ENCODE assay signal across 16 cellular contexts in the genomic region with DNA sequence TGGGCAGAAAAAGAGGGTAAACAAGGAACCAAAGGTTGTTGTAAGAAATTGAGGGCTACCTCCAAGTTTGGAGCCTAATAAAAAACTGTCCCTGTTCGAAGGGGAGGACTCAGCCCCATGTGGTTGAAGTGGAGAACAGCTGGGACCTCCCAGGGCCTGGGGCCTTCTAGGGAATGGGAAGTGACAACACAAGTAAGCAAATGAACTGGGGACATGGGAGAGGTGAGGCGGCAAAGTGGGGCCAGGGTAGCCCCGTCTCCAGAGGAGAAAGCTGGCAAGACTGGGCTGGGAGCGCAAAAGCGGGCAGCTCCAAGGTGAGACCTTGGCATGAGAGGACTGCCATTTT.
DNase-seq lines count a peak whose midpoint lies in the region; TF ChIP-seq lines count a peak whose summit lies in the region.
"Had no signal": no experiment of that assay in that cellular context is flagged by ENCODE, and none has a peak within 500 bp of the region (broad histone marks: within the 10 kb centered on the region; RNA-seq: fewer than 3 reads in every experiment).

No MANE protein-coding gene starts in this region.

- H3K27ac ChIP-seq in AG04450 (ENCODE audit: low read depth, low read length): peak overlapping the region; percentile 21
- peak overlapping the region; percentile 83 for H3K27ac ChIP-seq in SJCRH30
- no peak overlapping the region for H3K27ac ChIP-seq in RWPE1
- H3K27ac ChIP-seq: BLaER1 treated with 17β-estradiol and CSF1 and Interleukin-3, amounts not matched to agents 10 nM and 100 nM had no signal

- H3K27ac Mint-ChIP-seq in glutamatergic neuron (ENCODE audit: unreplicated experiment): peak overlapping the region; percentile 82
- H3K27ac Mint-ChIP-seq in osteocyte (ENCODE audit: unreplicated experiment): peak overlapping the region; percentile 44

- H3K4me3 Mint-ChIP-seq in glutamatergic neuron (ENCODE audit: unreplicated experiment) (peak overlapping the region; percentile 34), osteocyte (ENCODE audit: unreplicated experiment) (no peak overlapping the region)

- CTCF ChIA-PET in AG04450 (lab: Charles Lee): interaction anchor here (0.5 to 1.3 kb wide), 3 partner anchors 49 to 974 kb away, joined by 3 read pairs; no protein-coding TSS in a partner anchor
- CTCF ChIA-PET in RWPE1 (lab: Yijun Ruan, JAX): interaction anchor here (0.6 kb wide), 1 partner anchor 10 kb away, joined by 3 read pairs; no protein-coding TSS in a partner anchor

- H3K27me3 ChIP-seq in AG04450 (ENCODE audit: control insufficient read depth, insufficient read depth, low read length): no peaks in the 10 kb centered on the region
- H3K27me3 ChIP-seq in SJCRH30: no peaks in the 10 kb centered on the region
- H3K27me3 ChIP-seq: BLaER1 treated with 17β-estradiol and CSF1 and Interleukin-3, amounts not matched to agents 10 nM and 100 nM had no signal

- H3K36me3 ChIP-seq in SJCRH30: no peaks in the 10 kb centered on the region
- H3K36me3 ChIP-seq: BLaER1 treated with 17β-estradiol and CSF1 and Interleukin-3, amounts not matched to agents 10 nM and 100 nM had no signal

- DNase-seq in AG04450 (ENCODE audit: low read depth, low spot score): no peak
- DNase-seq in SJCRH30: peak; percentile 81 to 85
- DNase-seq in glutamatergic neuron: no peak
- DNase-seq in osteocyte (ENCODE audit: extremely low spot score, unreplicated experiment): no peak
- no peak for DNase-seq in RWPE1 (ENCODE audit: low spot score)
- no peak for DNase-seq in GM03348 (ENCODE audit: low spot score)
- DNase-seq in NCI-H226: no peak
- DNase-seq in ecto neural progenitor cell (ENCODE audit: low spot score): no peak
- DNase-seq: GF-D8, KBM-7, NCI-H1436, NCI-H2029 treated with DMSO at 0.1 percent for 48 hours, NCI-H2171 treated with DMSO at 0.1 percent for 48 hours, NCI-H510A, SHP77 treated with DMSO at 0.1 percent for 48 hours had no signal

- H3K9me3 Mint-ChIP-seq in glutamatergic neuron (ENCODE audit: unreplicated experiment): peaks cover 8% of the 10 kb centered on the region
- H3K9me3 Mint-ChIP-seq in osteocyte (ENCODE audit: unreplicated experiment): no peaks in the 10 kb centered on the region

- TF ChIP-seq CTCF in AG04450 (IDR thresholded peaks at IDR 0.05; ENCODE audit: low read depth, low read length) (no peak), glutamatergic neuron (IDR thresholded peaks at IDR 0.05; ENCODE audit: partially characterized antibody, unreplicated experiment) (no peak), osteocyte (IDR thresholded peaks at IDR 0.05) (no peak), RWPE1 (conservative IDR thresholded peaks at IDR 0.05; ENCODE audit: low read depth) (no peak)

- H3K4me3 ChIP-seq in AG04450 (ENCODE audit: low read depth, low read length) (no peak overlapping the region), SJCRH30 (no peak overlapping the region)
- H3K4me3 ChIP-seq: BLaER1 treated with 17β-estradiol and CSF1 and Interleukin-3, amounts not matched to agents 10 nM and 100 nM had no signal

- no peaks in the 10 kb centered on the region for H3K36me3 Mint-ChIP-seq in glutamatergic neuron (ENCODE audit: unreplicated experiment)
- peaks cover 3% of the 10 kb centered on the region for H3K36me3 Mint-ChIP-seq in osteocyte (ENCODE audit: unreplicated experiment)

- peaks cover 37% of the 10 kb centered on the region for H3K4me1 ChIP-seq in SJCRH30
- H3K4me1 ChIP-seq: BLaER1 treated with 17β-estradiol and CSF1 and Interleukin-3, amounts not matched to agents 10 nM and 100 nM had no signal

- peaks cover 7% of the 10 kb centered on the region for H3K27me3 Mint-ChIP-seq in glutamatergic neuron (ENCODE audit: unreplicated experiment)
- H3K27me3 Mint-ChIP-seq in osteocyte (ENCODE audit: unreplicated experiment): no peaks in the 10 kb centered on the region

- H3K9me3 ChIP-seq in AG04450 (ENCODE audit: control insufficient read depth, insufficient read depth, low read length): no peaks in the 10 kb centered on the region; the same call in 1 of the 2 replicates
- H3K9me3 ChIP-seq in SJCRH30 (replicated peaks): peaks cover 17% of the 10 kb centered on the region; the same call in 1 of the 2 replicates
- H3K9me3 ChIP-seq: BLaER1 treated with 17β-estradiol and CSF1 and Interleukin-3, amounts not matched to agents 10 nM and 100 nM had no signal

- peaks cover 41% of the 10 kb centered on the region for H3K4me1 Mint-ChIP-seq in glutamatergic neuron (ENCODE audit: low read depth, unreplicated experiment)
- H3K4me1 Mint-ChIP-seq in osteocyte (ENCODE audit: unreplicated experiment): peaks cover 24% of the 10 kb centered on the region

- POLR2A ChIA-PET in AG04450 (lab: Yijun Ruan, JAX) (interaction anchor here (0.6 kb wide), 1 partner anchor 409 kb away, joined by 3 read pairs; no protein-coding TSS in a partner anchor), RWPE1 (lab: Yijun Ruan, JAX; ENCODE audit: low non-redundant PET) (no interaction called here)

Comparison
In these comparisons a context has a peak if more than half of its experiments do, and no peak if none do; other contexts are left out.
1. DNase-seq: peak in SJCRH30 (2 of 2); none in AG04450 (single experiment), glutamatergic neuron (single experiment), osteocyte (single experiment), RWPE1 (single experiment), GM03348 (single experiment), NCI-H226 (single experiment) and ecto neural progenitor cell (single experiment).